10 cellular contexts compared by ENCODE assay signal in genomic region chr2:144509548-144510205, GRCh38. TPM values are rescaled to one million over a fixed set of nuclear protein-coding genes. Genes with fewer than 3 reads are reported as not detected.
DNase-seq lines count a peak whose midpoint lies in the region; ATAC-seq and TF ChIP-seq lines count a peak whose summit lies in the region.
"Had no signal": no experiment of that assay in that cellular context is flagged by ENCODE, and none has a peak within 500 bp of the region (broad histone marks: within the 10 kb centered on the region; RNA-seq: fewer than 3 reads in every experiment).

No MANE protein-coding gene starts in this region.

- TF ChIP-seq CTCF in astrocyte of the spinal cord (IDR thresholded peaks at IDR 0.05; ENCODE audit: low read depth, low read length) (no peak), lower lobe of right lung (IDR thresholded peaks at IDR 0.05) (no peak), suprapubic skin (IDR thresholded peaks at IDR 0.05) (no peak)

- H3K27ac ChIP-seq in lower lobe of right lung (peak overlapping the region; percentile 98), suprapubic skin (peak overlapping the region; percentile 98)

- peaks cover 68% of the 10 kb centered on the region for H3K27me3 Mint-ChIP-seq in activated CD4-positive, alpha-beta T cell treated with anti-CD3 and anti-CD28 coated beads, Interleukin-2, amount 10 ng/mL, durations not matched to agents 7 days and 5 days

- no peaks in the 10 kb centered on the region for H3K9me3 Mint-ChIP-seq in activated CD4-positive, alpha-beta T cell treated with anti-CD3 and anti-CD28 coated beads, Interleukin-2, amount 10 ng/mL, durations not matched to agents 7 days and 5 days
- H3K9me3 Mint-ChIP-seq: activated CD4-positive, alpha-beta memory T cell treated with anti-CD3 and anti-CD28 coated beads, Interleukin-2, amount 10 ng/mL, durations not matched to agents 7 days and 5 days; naive thymus-derived CD8-positive, alpha-beta T cell had no signal

- POLR2A ChIA-PET in activated CD4-positive, alpha-beta T cell treated with anti-CD3 and anti-CD28 coated beads, Interleukin-2, amount 10 ng/mL, durations not matched to agents 7 days and 5 days (lab: Charles Lee), result no interaction called here

- H3K27me3 ChIP-seq in lower lobe of right lung (ENCODE audit: low read depth) (no peaks in the 10 kb centered on the region), suprapubic skin (peaks cover 38% of the 10 kb centered on the region)

- WGBS in suprapubic skin, result 44% methylated on average over 6 of the region's 6 CpGs

- ATAC-seq in lower lobe of right lung, result no peak

- no peaks in the 10 kb centered on the region for H3K36me3 Mint-ChIP-seq in activated CD4-positive, alpha-beta T cell treated with anti-CD3 and anti-CD28 coated beads, Interleukin-2, amount 10 ng/mL, durations not matched to agents 7 days and 5 days (ENCODE audit: low read depth)
- H3K36me3 Mint-ChIP-seq: naive thymus-derived CD8-positive, alpha-beta T cell had no signal

- in situ Hi-C loops in astrocyte of the spinal cord (cut with HindIII; ENCODE audit: low sequenced_read_pairs), result no loop called here

- no peak for TF ChIP-seq EP300 in suprapubic skin (IDR thresholded peaks at IDR 0.05)

- H3K36me3 ChIP-seq in lower lobe of right lung (peaks cover 3% of the 10 kb centered on the region), suprapubic skin (no peaks in the 10 kb centered on the region)

- H3K4me3 Mint-ChIP-seq in activated CD4-positive, alpha-beta T cell treated with anti-CD3 and anti-CD28 coated beads, Interleukin-2, amount 10 ng/mL, durations not matched to agents 7 days and 5 days, result no peak overlapping the region

- DNase-seq in Kasumi-1 (lab: John Stamatoyannopoulos, UW) (peak; percentile 44 to 49), astrocyte of the spinal cord (ENCODE audit: low read depth, low spot score) (peak; percentile 26), lower lobe of right lung (no peak), suprapubic skin (ENCODE audit: low spot score in 2 of 2) (no peak), SHP77 treated with DMSO at 0.1 percent for 48 hours (lab: John Stamatoyannopoulos, UW) (no peak), ecto neural progenitor cell (ENCODE audit: low spot score) (no peak), T1000 (lab: John Stamatoyannopoulos, UW) (no peak)
- no peak for DNase-seq in activated CD4-positive, alpha-beta T cell treated with anti-CD3 and anti-CD28 coated beads, Interleukin-2, amount 10 ng/mL, durations not matched to agents 7 days and 5 days

- TF ChIP-seq POLR2A in suprapubic skin (IDR thresholded peaks at IDR 0.05), result no peak

- intact Hi-C loops in lower lobe of right lung (cut with DNase I), result no loop called here

- H3K4me1 ChIP-seq in lower lobe of right lung, result peaks cover 85% of the 10 kb centered on the region
- peaks cover 48% of the 10 kb centered on the region for H3K4me1 ChIP-seq in suprapubic skin

- H3K4me1 Mint-ChIP-seq in activated CD4-positive, alpha-beta T cell treated with anti-CD3 and anti-CD28 coated beads, Interleukin-2, amount 10 ng/mL, durations not matched to agents 7 days and 5 days, result peaks cover 2% of the 10 kb centered on the region

- no peak overlapping the region for H3K27ac Mint-ChIP-seq in activated CD4-positive, alpha-beta T cell treated with anti-CD3 and anti-CD28 coated beads, Interleukin-2, amount 10 ng/mL, durations not matched to agents 7 days and 5 days

- H3K9me3 ChIP-seq in lower lobe of right lung (no peaks in the 10 kb centered on the region), suprapubic skin (no peaks in the 10 kb centered on the region)

- CTCF ChIA-PET in activated CD4-positive, alpha-beta T cell treated with anti-CD3 and anti-CD28 coated beads, Interleukin-2, amount 10 ng/mL, durations not matched to agents 7 days and 5 days (lab: Charles Lee), result no interaction called here

- H3K4me3 ChIP-seq in astrocyte of the spinal cord (ENCODE audit: low read depth, low read length) (no peak overlapping the region), lower lobe of right lung (peak overlapping the region; percentile 70), suprapubic skin (peak overlapping the region; percentile 72)

RNA-seq across cellular contexts. Expression of gene ZEB2, which starts 10.2 kb away (rescaled TPM):
- 220 TPM for total RNA-seq in lower lobe of right lung
- total RNA-seq in suprapubic skin, result 10 to 100 TPM; 16.3 to 43.7 (median 34.5) TPM
- total RNA-seq in activated CD4-positive, alpha-beta T cell treated with anti-CD3 and anti-CD28 coated beads, Interleukin-2, amount 10 ng/mL, durations not matched to agents 7 days and 5 days, result 1 to 10 TPM; 3.3 to 3.5 TPM

Comparison
In these comparisons a context has a peak if more than half of its experiments do, and no peak if none do; other contexts are left out.
1. DNase-seq: peak in Kasumi-1 (2 of 2) and astrocyte of the spinal cord (single experiment); none in lower lobe of right lung (single experiment), suprapubic skin (0 of 2), SHP77 treated with DMSO at 0.1 percent for 48 hours (single experiment), activated CD4-positive, alpha-beta T cell treated with anti-CD3 and anti-CD28 coated beads, Interleukin-2, amount 10 ng/mL, durations not matched to agents 7 days and 5 days (single experiment), ecto neural progenitor cell (single experiment) and T1000 (single experiment).